Comparison of ENCODE assay signal across 10 cellular contexts in genomic region chr15:63044645-63045437, GRCh38. TPM values are rescaled to one million over a fixed set of nuclear protein-coding genes. Genes with fewer than 3 reads are reported as not detected.
DNase-seq lines count a peak whose midpoint lies in the region; ATAC-seq and TF ChIP-seq lines count a peak whose summit lies in the region.
"Had no signal": no experiment of that assay in that cellular context is flagged by ENCODE, and none has a peak within 500 bp of the region (broad histone marks: within the 10 kb centered on the region; RNA-seq: fewer than 3 reads in every experiment).

No MANE protein-coding gene starts in this region.

- POLR2A ChIA-PET in AG04450 (lab: Yijun Ruan, JAX) (interaction anchor here (0.7 to 2.8 kb wide), 20 partner anchors 9 to 262 kb away, joined by 3 to 14 read pairs (median 5); no protein-coding TSS in a partner anchor), PC-9 (lab: Charles Lee; ENCODE audit: unreplicated experiment) (interaction anchor here (0.6 to 0.7 kb wide), 8 partner anchors 21 to 1522 kb away, joined by 3 to 19 read pairs (median 4); no protein-coding TSS in a partner anchor)

- intact Hi-C loops in PC-9 (cut with micrococcal nuclease; ENCODE audit: unreplicated experiment) (loop anchor here (5.0 to 10.0 kb wide), 4 partner anchors 120 to 457 kb away; partner anchors contain the start of gene USP3), esophagus squamous epithelium (cut with DNase I) (no loop called here)

- H3K4me1 ChIP-seq in PC-9 (replicated peaks; ENCODE audit: insufficient read depth) (peaks cover 61% of the 10 kb centered on the region), esophagus squamous epithelium (peaks cover 17 to 61% (median 23%) of the 10 kb centered on the region in 3 donors)

- peaks cover 78% of the 10 kb centered on the region for H3K79me2 ChIP-seq in PC-9 (ENCODE audit: low read depth)

- no TSS peak for BruUV-seq in PC-9 (replicated peaks; lab: Mats Ljungman, UMichigan)

- DNase-seq in AG04450 (ENCODE audit: low read depth, low spot score), result no peak
- DNase-seq in PC-9, result no peak
- no peak for DNase-seq in esophagus squamous epithelium (lab: John Stamatoyannopoulos, UW)
- DNase-seq in myocyte (ENCODE audit: low read depth), result peak; percentile 80
- no peak for DNase-seq in NCI-H1930 (lab: John Stamatoyannopoulos, UW)
- DNase-seq: activated CD4-positive, CD25-positive, alpha-beta regulatory T cell had no signal

- H3K9me3 ChIP-seq in AG04450 (ENCODE audit: control insufficient read depth, insufficient read depth, low read length), result no peaks in the 10 kb centered on the region; the same call in none of the 2 replicates
- no peaks in the 10 kb centered on the region for H3K9me3 ChIP-seq in PC-9 (ENCODE audit: insufficient read depth, low read depth)
- no peaks in the 10 kb centered on the region for H3K9me3 ChIP-seq in esophagus squamous epithelium

- H3F3A ChIP-seq in PC-9 (ENCODE audit: insufficient read depth, low read depth), result peaks cover 49% of the 10 kb centered on the region

- TF ChIP-seq POLR2A in esophagus squamous epithelium (IDR thresholded peaks at IDR 0.05), result peak in 2 of 4 donors; percentile 34 to 35

- peak overlapping the region; percentile 72 for H3K27ac ChIP-seq in AG04450 (ENCODE audit: low read depth, low read length)
- H3K27ac ChIP-seq in PC-9, result peak overlapping the region; percentile 93
- H3K27ac ChIP-seq in esophagus squamous epithelium, result peak overlapping the region; percentile 66 to 92 (median 86)
- H3K27ac ChIP-seq: epithelial cell of prostate had no signal

- H3K27me3 ChIP-seq in AG04450 (ENCODE audit: control insufficient read depth, insufficient read depth, low read length), result no peaks in the 10 kb centered on the region
- H3K27me3 ChIP-seq in PC-9 (ENCODE audit: insufficient read depth, low read depth), result no peaks in the 10 kb centered on the region
- H3K27me3 ChIP-seq in esophagus squamous epithelium, result peaks cover 0 to 77% (median 6%) of the 10 kb centered on the region in 4 donors

- 60 to 71% methylated on average over 5 to 6 of the region's 6 CpGs for WGBS in esophagus squamous epithelium, 2 donors

- H3K36me3 ChIP-seq in PC-9 (ENCODE audit: low read depth) (peaks cover 36% of the 10 kb centered on the region; the same call in 1 of the 2 replicates), esophagus squamous epithelium (no peaks in the 10 kb centered on the region)

- H3K4me2 ChIP-seq in PC-9, result peak overlapping the region; percentile 98

- H2AFZ ChIP-seq in PC-9, result no peak overlapping the region

- CTCF ChIA-PET in AG04450 (lab: Charles Lee), result interaction anchor here (0.6 to 6.0 kb wide), 6 partner anchors 30 to 580 kb away, joined by 3 to 69 read pairs (median 4); no protein-coding TSS in a partner anchor
- CTCF ChIA-PET in PC-9 (lab: Charles Lee), result interaction anchor here (0.6 to 0.8 kb wide), 2 partner anchors 24 to 69 kb away, joined by 3 to 11 read pairs; no protein-coding TSS in a partner anchor

- H4K20me1 ChIP-seq in PC-9 (ENCODE audit: insufficient read depth), result peaks cover 7% of the 10 kb centered on the region

- H3K4me3 ChIP-seq in AG04450 (ENCODE audit: low read depth, low read length) (peak overlapping the region; percentile 94), PC-9 (peak overlapping the region; percentile 80), esophagus squamous epithelium (peak overlapping the region; percentile 35 to 86 (median 70))

- TF ChIP-seq CTCF in AG04450 (IDR thresholded peaks at IDR 0.05; ENCODE audit: low read depth, low read length), result no peak
- no peak for TF ChIP-seq CTCF in PC-9 (conservative IDR thresholded peaks at IDR 0.05)
- TF ChIP-seq CTCF in esophagus squamous epithelium (IDR thresholded peaks at IDR 0.05), result no peak

- H3K9me2 ChIP-seq in PC-9 (ENCODE audit: insufficient read depth), result no peaks in the 10 kb centered on the region

- ATAC-seq in GM18511 (IDR thresholded peaks at IDR 0.05; ENCODE audit: unreplicated experiment), result no peak
- ATAC-seq in GM21723 (IDR thresholded peaks at IDR 0.05; ENCODE audit: unreplicated experiment), result no peak
- ATAC-seq in HG02884 (IDR thresholded peaks at IDR 0.05; ENCODE audit: unreplicated experiment), result no peak

RNA-seq across cellular contexts. Expression of gene TPM1, which starts 2.3 kb away (rescaled TPM):
- 1,162 and 1,348 TPM in 2 replicates for polyA plus RNA-seq in AG04450 (2011; rRNA removed)
- polyA minus RNA-seq in AG04450 (2011; rRNA and poly(A)+ RNA removed), result 575 and 622 TPM in 2 replicates
- 174 and 225 TPM in 2 replicates for total RNA-seq in PC-9 (2021)
- 100 to 1,000 TPM in 2 of 4 donors, 10 to 100 TPM in 2; 44.3 to 680 (median 138) TPM for total RNA-seq in esophagus squamous epithelium
- 4,103 and 4,525 TPM in 2 replicates for total RNA-seq in myocyte
- polyA plus RNA-seq in myocyte (2012), result 3,640 TPM
